Comparison of ENCODE assay signal across 16 cellular contexts in the genomic region with DNA sequence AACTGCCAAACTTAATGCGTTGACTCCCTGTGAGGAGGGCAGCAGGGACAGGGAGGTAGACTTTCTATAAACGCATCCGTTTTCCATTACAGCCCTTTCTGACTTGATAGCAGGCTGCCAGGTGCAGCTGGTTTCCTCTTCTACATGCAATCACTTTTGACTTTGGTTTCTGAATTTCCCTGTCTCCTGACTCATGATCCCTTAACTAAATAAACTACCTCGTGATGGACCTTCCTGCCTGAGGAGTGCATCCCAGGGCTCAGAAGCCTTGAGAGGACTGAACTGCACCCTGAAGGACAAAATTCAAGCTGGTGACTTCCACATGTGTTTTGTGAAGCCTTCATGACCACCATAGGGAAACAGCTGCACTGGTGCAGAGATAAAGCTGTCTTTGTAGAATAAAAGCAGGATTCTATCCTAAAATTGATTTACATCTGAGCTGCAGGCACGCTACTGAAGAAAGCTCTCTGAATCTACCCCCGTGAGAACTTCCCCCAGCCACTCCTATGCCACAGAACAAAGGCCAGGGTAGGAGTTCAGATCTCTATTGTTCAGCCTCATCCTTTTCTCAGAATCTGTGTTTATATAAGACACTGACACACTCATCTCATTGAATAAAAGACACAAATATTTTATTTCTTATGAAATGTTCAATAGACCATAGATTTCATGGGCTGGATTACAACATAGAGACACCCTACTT.
A peak's percentile ranks its signal among the peaks of the same experiment; 100 is the strongest.
DNase-seq lines count a peak whose midpoint lies in the region; ATAC-seq and TF ChIP-seq lines count a peak whose summit lies in the region.
"Had no signal": no experiment of that assay in that cellular context is flagged by ENCODE, and none has a peak within 500 bp of the region (broad histone marks: within the 10 kb centered on the region; RNA-seq: fewer than 3 reads in every experiment).

No MANE protein-coding gene starts in this region.

- no peaks in the 10 kb centered on the region for H3K9me2 ChIP-seq in OCI-LY1 (ENCODE audit: low read depth, low read length)

- peaks cover 7% of the 10 kb centered on the region for H3K4me1 ChIP-seq in left ventricle myocardium inferior
- H3K4me1 ChIP-seq in OCI-LY1 (ENCODE audit: insufficient read depth, low read length, severe bottlenecking) = peaks cover 49% of the 10 kb centered on the region

- H3K27me3 ChIP-seq in left ventricle myocardium inferior (ENCODE audit: low read depth) (no peaks in the 10 kb centered on the region), OCI-LY1 (ENCODE audit: insufficient read depth, low read length) (no peaks in the 10 kb centered on the region)
- H3K27me3 ChIP-seq: heart left ventricle, tibial artery had no signal

- H3K36me3 Mint-ChIP-seq in stimulated activated effector memory CD8-positive, alpha-beta T cell treated with anti-CD3 and anti-CD28 coated beads, Interleukin-12 subunit alpha, Interleukin-12 subunit beta, amount 100 ng/mL, for 72 hours = no peaks in the 10 kb centered on the region

- DNase-seq in left ventricle myocardium inferior (no peak), Right ventricle myocardium inferior (ENCODE audit: missing footprints) (no peak), fibroblast of villous mesenchyme (ENCODE audit: low read depth) (peak; percentile 29), caudate nucleus (lab: John Stamatoyannopoulos, UW) (no peak), Kasumi-1 (lab: John Stamatoyannopoulos, UW) (no peak)
- no peak for DNase-seq in stimulated activated effector memory CD8-positive, alpha-beta T cell treated with anti-CD3 and anti-CD28 coated beads, Interleukin-12 subunit alpha, Interleukin-12 subunit beta, amount 100 ng/mL, for 72 hours (ENCODE audit: low spot score in 2 of 2)
- DNase-seq in activated effector memory CD4-positive, alpha-beta T cell treated with Interleukin-2 at 50 U/mL for 16 hours = no peak
- DNase-seq: activated CD4-positive, alpha-beta T cell treated with anti-CD3 and anti-CD28 coated beads, Interleukin-2, amount 10 ng/mL, durations not matched to agents 7 days and 5 days; activated naive CD4-positive, alpha-beta T cell treated with anti-CD3 and anti-CD28 coated beads for 36 hours; heart left ventricle; NCI-H446 treated with DMSO at 0.1 percent for 48 hours; retina; tibial artery had no signal

- H3K79me2 ChIP-seq in OCI-LY1 (ENCODE audit: insufficient read depth, low read length) = no peaks in the 10 kb centered on the region

- TF ChIP-seq CTCF in left ventricle myocardium inferior (IDR thresholded peaks at IDR 0.05; ENCODE audit: borderline replicate concordance) = no peak
- TF ChIP-seq CTCF in OCI-LY1 (IDR thresholded peaks at IDR 0.05; ENCODE audit: low read length) = no peak
- TF ChIP-seq CTCF in fibroblast of villous mesenchyme (IDR thresholded peaks at IDR 0.05; ENCODE audit: insufficient read depth, low read depth, low read length) = no peak

- H3K27ac ChIP-seq in left ventricle myocardium inferior (replicated peaks) (peak overlapping the region; percentile 38), OCI-LY1 (ENCODE audit: low read depth, low read length, poor library complexity, severe bottlenecking) (peak overlapping the region; percentile 95), caudate nucleus (ENCODE audit: low read depth, low read length) (no peak overlapping the region)
- H3K27ac ChIP-seq: coronary artery, heart left ventricle, tibial artery had no signal

- H4K20me1 ChIP-seq in OCI-LY1 (ENCODE audit: insufficient read depth, low read length) = no peaks in the 10 kb centered on the region

- no peaks in the 10 kb centered on the region for H3F3A ChIP-seq in OCI-LY1 (ENCODE audit: insufficient read depth, low read length)

- H3K27ac Mint-ChIP-seq in stimulated activated effector memory CD8-positive, alpha-beta T cell treated with anti-CD3 and anti-CD28 coated beads, Interleukin-12 subunit alpha, Interleukin-12 subunit beta, amount 100 ng/mL, for 72 hours = no peak overlapping the region
- H3K27ac Mint-ChIP-seq: activated CD4-positive, alpha-beta T cell treated with anti-CD3 and anti-CD28 coated beads, Interleukin-2, amount 10 ng/mL, durations not matched to agents 7 days and 5 days; activated naive CD4-positive, alpha-beta T cell treated with anti-CD3 and anti-CD28 coated beads for 36 hours had no signal

- H3K4me3 Mint-ChIP-seq in stimulated activated effector memory CD8-positive, alpha-beta T cell treated with anti-CD3 and anti-CD28 coated beads, Interleukin-12 subunit alpha, Interleukin-12 subunit beta, amount 100 ng/mL, for 72 hours = no peak overlapping the region
- H3K4me3 Mint-ChIP-seq: activated CD4-positive, alpha-beta T cell treated with anti-CD3 and anti-CD28 coated beads, Interleukin-2, amount 10 ng/mL, durations not matched to agents 7 days and 5 days; activated naive CD4-positive, alpha-beta T cell treated with anti-CD3 and anti-CD28 coated beads for 36 hours had no signal

- H3K4me3 ChIP-seq in left ventricle myocardium inferior (no peak overlapping the region), OCI-LY1 (ENCODE audit: low read depth, low read length, poor library complexity, severe bottlenecking) (no peak overlapping the region), fibroblast of villous mesenchyme (ENCODE audit: low read depth, low read length) (no peak overlapping the region)
- H3K4me3 ChIP-seq: coronary artery, heart left ventricle, lung, tibial artery had no signal

- ATAC-seq in Right ventricle myocardium inferior = no peak
- ATAC-seq in stimulated activated effector memory CD8-positive, alpha-beta T cell treated with anti-CD3 and anti-CD28 coated beads, Interleukin-12 subunit alpha, Interleukin-12 subunit beta, amount 100 ng/mL, for 72 hours = no peak

- H2AFZ ChIP-seq in OCI-LY1 (ENCODE audit: low read length) = no peak overlapping the region

- H3K4me1 Mint-ChIP-seq in stimulated activated effector memory CD8-positive, alpha-beta T cell treated with anti-CD3 and anti-CD28 coated beads, Interleukin-12 subunit alpha, Interleukin-12 subunit beta, amount 100 ng/mL, for 72 hours = no peaks in the 10 kb centered on the region
- H3K4me1 Mint-ChIP-seq: activated CD4-positive, alpha-beta T cell treated with anti-CD3 and anti-CD28 coated beads, Interleukin-2, amount 10 ng/mL, durations not matched to agents 7 days and 5 days had no signal

- H3K9me3 ChIP-seq in left ventricle myocardium inferior (replicated peaks) (no peaks in the 10 kb centered on the region), OCI-LY1 (ENCODE audit: low read length) (0 out of 2 replicates have a peak, but pooled peaks cover 2% of the 10 kb centered on the region)
- H3K9me3 ChIP-seq: heart left ventricle, tibial artery had no signal

- intact Hi-C loops in left ventricle myocardium inferior (cut with micrococcal nuclease) = no loop called here
- intact Hi-C loops in Right ventricle myocardium inferior (cut with DNase I) = no loop called here

- H3K4me2 ChIP-seq in OCI-LY1 (ENCODE audit: low read length) = peak overlapping the region; percentile 60

- no peaks in the 10 kb centered on the region for H3K36me3 ChIP-seq in left ventricle myocardium inferior
- H3K36me3 ChIP-seq in OCI-LY1 (ENCODE audit: insufficient read depth, low read length) = no peaks in the 10 kb centered on the region
- H3K36me3 ChIP-seq: heart left ventricle, tibial artery had no signal

- no peaks in the 10 kb centered on the region for H3K9me3 Mint-ChIP-seq in stimulated activated effector memory CD8-positive, alpha-beta T cell treated with anti-CD3 and anti-CD28 coated beads, Interleukin-12 subunit alpha, Interleukin-12 subunit beta, amount 100 ng/mL, for 72 hours
- H3K9me3 Mint-ChIP-seq: activated CD4-positive, alpha-beta T cell treated with anti-CD3 and anti-CD28 coated beads, Interleukin-2, amount 10 ng/mL, durations not matched to agents 7 days and 5 days; activated naive CD4-positive, alpha-beta T cell treated with anti-CD3 and anti-CD28 coated beads for 36 hours had no signal

- H3K9ac ChIP-seq in OCI-LY1 (ENCODE audit: low read length) = peak overlapping the region; percentile 54
